In the genomic region with DNA sequence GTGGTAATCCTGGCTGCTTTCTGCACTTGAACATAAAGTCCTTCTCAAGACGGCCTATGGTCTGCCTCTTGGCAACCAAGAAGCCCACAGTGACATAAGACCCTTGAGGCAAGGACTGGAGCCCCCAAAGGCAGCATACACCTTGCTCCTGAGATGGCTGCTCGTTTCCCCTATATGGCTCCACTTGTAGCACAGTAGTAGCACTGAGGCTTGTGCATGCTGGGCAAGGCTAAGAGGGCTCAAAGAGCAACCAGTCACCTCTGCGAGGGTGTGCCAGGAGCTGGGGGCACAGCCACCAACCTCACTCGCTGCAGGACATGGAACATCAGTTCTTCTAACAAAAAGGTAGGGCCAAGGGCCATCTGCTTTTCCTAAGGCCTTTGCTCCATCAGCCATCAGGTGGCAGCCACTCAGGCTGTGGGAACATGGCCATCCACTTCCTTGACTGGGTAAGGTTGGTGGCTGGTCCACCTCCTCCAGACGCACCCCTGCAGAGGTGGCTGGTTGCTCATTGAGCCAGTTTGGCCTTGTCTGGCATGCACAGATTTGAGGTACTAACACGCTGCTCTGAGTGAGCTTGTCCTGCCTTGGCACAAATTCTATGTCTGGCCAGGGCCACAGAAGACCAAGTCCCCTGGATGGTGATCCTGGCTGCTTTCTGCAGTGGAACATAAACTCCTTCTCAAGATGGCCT, we compare ENCODE assay signal across 5 cellular contexts. TPM values are rescaled to one million over a fixed set of nuclear protein-coding genes. Genes with fewer than 3 reads are reported as not detected.
"Had no signal": no experiment of that assay in that cellular context is flagged by ENCODE, and none has a peak within 500 bp of the region (broad histone marks: within the 10 kb centered on the region; RNA-seq: fewer than 3 reads in every experiment).

No MANE protein-coding gene starts in this region.

RNA-seq across cellular contexts. Expression of a gene that starts 49.9 kb away (rescaled TPM):
- total RNA-seq: K562, M059J, PC-3, Right ventricle myocardium superior, SJSA1 had no signal
